ENCODE assay signal across 8 cellular contexts in the genomic region with DNA sequence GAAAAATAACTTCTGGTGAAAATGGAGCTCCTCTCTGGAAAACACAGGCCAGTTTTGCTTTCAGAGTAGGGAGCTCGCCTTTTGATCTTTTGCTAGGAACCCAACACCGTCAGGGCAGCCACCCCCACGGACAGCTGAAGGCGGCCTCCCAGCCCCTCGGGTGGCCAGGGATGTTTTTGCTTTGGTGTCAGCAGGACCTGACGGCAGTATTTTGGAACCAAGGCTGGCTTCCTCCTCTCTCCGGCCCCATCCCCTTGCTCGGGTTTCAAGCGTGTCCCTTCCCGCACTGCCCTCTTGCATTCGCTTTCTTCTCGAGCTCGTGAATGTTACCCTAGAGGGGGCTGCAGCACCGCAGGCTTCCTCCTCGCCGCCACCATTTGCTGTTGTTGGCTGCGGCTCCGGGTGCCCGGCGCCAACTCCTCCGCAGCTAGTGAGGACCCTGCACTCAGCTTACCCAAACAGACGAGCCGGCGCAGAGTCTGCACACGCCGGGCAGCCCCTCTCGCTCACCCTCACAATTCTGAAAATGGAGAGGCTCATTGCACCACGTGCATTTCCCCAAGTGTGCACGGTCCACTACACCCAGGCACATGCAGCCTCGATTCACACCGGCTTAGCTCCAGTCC. TPM values are rescaled to one million over a fixed set of nuclear protein-coding genes. Genes with fewer than 3 reads are reported as not detected.
DNase-seq lines count a peak whose midpoint lies in the region; ATAC-seq, FAIRE-seq and TF ChIP-seq lines count a peak whose summit lies in the region.

No MANE protein-coding gene starts in this region.

- H3K27me3 ChIP-seq in ACC112 (ENCODE audit: insufficient read depth, low read length) (no peaks in the 10 kb centered on the region), SJCRH30 (no peaks in the 10 kb centered on the region)

- H3K27me3 Mint-ChIP-seq in nephron progenitor cell (ENCODE audit: low read depth, poor library complexity): peaks cover 8% of the 10 kb centered on the region

- H3K9me3 Mint-ChIP-seq in nephron progenitor cell: no peaks in the 10 kb centered on the region

- no peaks in the 10 kb centered on the region for H3K79me2 ChIP-seq in ACC112 (ENCODE audit: control insufficient read depth, insufficient read depth, low read length, unreplicated experiment)

- H3K36me3 ChIP-seq in ACC112 (ENCODE audit: insufficient read depth, low read length) (no peaks in the 10 kb centered on the region), SJCRH30 (no peaks in the 10 kb centered on the region)

- H3K27ac Mint-ChIP-seq in nephron progenitor cell: peak overlapping the region; percentile 78

- H3K4me3 Mint-ChIP-seq in nephron progenitor cell: peak overlapping the region; percentile 62

- H3K36me3 Mint-ChIP-seq in nephron progenitor cell (ENCODE audit: low read depth): no peaks in the 10 kb centered on the region

- DNase-seq in SJCRH30 (peak; percentile 83 to 86), foreskin fibroblast (peak; percentile 33 to 67), nephron progenitor cell (peak; percentile 51), D721Med (ENCODE audit: insufficient read length, low spot score) (no peak)

- TF ChIP-seq CTCF in foreskin fibroblast (IDR thresholded peaks at IDR 0.05; ENCODE audit: low read depth, low read length) (peak; percentile 35), nephron progenitor cell (IDR thresholded peaks at IDR 0.05) (no peak), D721Med (IDR thresholded peaks at IDR 0.05; ENCODE audit: insufficient read depth, missing control alignments) (no peak)

- ATAC-seq in GM18511 (IDR thresholded peaks at IDR 0.05; ENCODE audit: unreplicated experiment) (no peak), GM18517 (IDR thresholded peaks at IDR 0.05; ENCODE audit: unreplicated experiment) (no peak), GM18870 (IDR thresholded peaks at IDR 0.05; ENCODE audit: unreplicated experiment) (no peak)

- H3K4me1 Mint-ChIP-seq in nephron progenitor cell: peaks cover 30% of the 10 kb centered on the region

- H3K4me3 ChIP-seq in ACC112 (ENCODE audit: low read depth, low read length): peak overlapping the region; percentile 77
- H3K4me3 ChIP-seq in SJCRH30: peak overlapping the region; percentile 60
- peak overlapping the region; percentile 37 to 40 for H3K4me3 ChIP-seq in foreskin fibroblast (ENCODE audit: low read depth in 1 of 2, low read length in 2 of 2)

- H3K9me3 ChIP-seq in SJCRH30 (replicated peaks): no peaks in the 10 kb centered on the region

- H3K27ac ChIP-seq in ACC112 (ENCODE audit: low read depth, low read length): peak overlapping the region; percentile 60
- H3K27ac ChIP-seq in SJCRH30: peak overlapping the region; percentile 93

- H3K4me1 ChIP-seq in ACC112 (ENCODE audit: control insufficient read depth, insufficient read depth, low read length, unreplicated experiment): peaks cover 38% of the 10 kb centered on the region
- peaks cover 18% of the 10 kb centered on the region for H3K4me1 ChIP-seq in SJCRH30

- H2AFZ ChIP-seq in ACC112 (ENCODE audit: low read length, unreplicated experiment): peak overlapping the region; percentile 96

- no peak for FAIRE-seq in D721Med (lab: Jason Lieb, UNC)

RNA-seq across cellular contexts. Expression of gene ADAMTSL1, which starts 35.5 kb away (rescaled TPM):
- 2.5 and 3.3 TPM in 2 replicates for total RNA-seq in SJCRH30 (2014; rRNA removed; shearing (Covaris generic))
